In genomic region chr7:96235281-96235680, GRCh38 we compare ENCODE assay signal across 23 cellular contexts.
DNase-seq lines count a peak whose midpoint lies in the region; ATAC-seq and TF ChIP-seq lines count a peak whose summit lies in the region.
"Had no signal": no experiment of that assay in that cellular context is flagged by ENCODE, and none has a peak within 500 bp of the region (broad histone marks: within the 10 kb centered on the region; RNA-seq: fewer than 3 reads in every experiment).

No MANE protein-coding gene starts in this region.

- 62 to 76% (median 69%) methylated on average over 2 of the region's 2 CpGs for WGBS in heart left ventricle, 4 donors
- 78% methylated on average over 2 of the region's 2 CpGs for WGBS in hepatocyte (ENCODE audit: low lambda C conversion rate, missing lambda C conversion rate)
- 57 to 77% (median 61%) methylated on average over 2 of the region's 2 CpGs for WGBS in stomach, 5 donors

- DNase-seq in heart left ventricle: no peak
- no peak for DNase-seq in Right ventricle myocardium superior
- no peak for DNase-seq in hepatocyte (ENCODE audit: low spot score)
- DNase-seq in stomach: no peak
- no peak for DNase-seq in activated CD8-positive, alpha-beta memory T cell treated with anti-CD3 and anti-CD28 coated beads, Interleukin-2, amount 50 U/mL, for 4 hours
- no peak for DNase-seq in HT-29 (ENCODE audit: low spot score)
- DNase-seq: 8988T; activated CD8-positive, alpha-beta T cell treated with anti-CD3 and anti-CD28 coated beads for 36 hours; BE2C; Calu3; dorsolateral prefrontal cortex; erythroblast; H7; naive thymus-derived CD4-positive, alpha-beta T cell; NCI-H1105 treated with DMSO at 0.1 percent for 48 hours; NCI-H748 treated with DMSO at 0.1 percent for 48 hours; OCI-M1 had no signal

- H4K20me1 ChIP-seq in hepatocyte (ENCODE audit: insufficient read depth, poor library complexity, severe bottlenecking): no peaks in the 10 kb centered on the region

- no peaks in the 10 kb centered on the region for H3K9me2 ChIP-seq in hepatocyte (replicated peaks; ENCODE audit: insufficient read depth)

- ATAC-seq in heart left ventricle (no peak), Right ventricle myocardium superior (ENCODE audit: poor library complexity) (no peak), HG03354 (IDR thresholded peaks at IDR 0.05; ENCODE audit: poor library complexity, severe bottlenecking, unreplicated experiment) (peak; percentile 56), SK-N-SH treated with all-trans-retinoic acid at 6 μM for 48 hours (no peak)
- ATAC-seq: activated CD8-positive, alpha-beta T cell treated with anti-CD3 and anti-CD28 coated beads for 36 hours; activated naive CD4-positive, alpha-beta T cell treated with anti-CD3 and anti-CD28 coated beads, Interleukin-2, amount 50 U/mL, for 72 hours; naive thymus-derived CD4-positive, alpha-beta T cell; WTC11 had no signal

- H3K4me3 ChIP-seq in heart left ventricle (no peak overlapping the region), hepatocyte (no peak overlapping the region), stomach (no peak overlapping the region)
- H3K4me3 ChIP-seq: dorsolateral prefrontal cortex, tibial nerve had no signal

- H3K27me3 ChIP-seq in heart left ventricle: no peaks in the 10 kb centered on the region
- no peaks in the 10 kb centered on the region for H3K27me3 ChIP-seq in hepatocyte
- H3K27me3 ChIP-seq in stomach: no peaks in the 10 kb centered on the region
- H3K27me3 ChIP-seq: BE2C, dorsolateral prefrontal cortex, tibial nerve had no signal

- intact Hi-C loops in heart left ventricle (cut with DNase I): loop anchor here in 4 of 10 donors (5.0 to 10.0 kb wide), 3 partner anchors 82 to 90 kb away; partner anchors contain the start of gene SLC25A13 (in 3 of the 4)
- intact Hi-C loops in Right ventricle myocardium superior (cut with DNase I): no loop called here
- intact Hi-C loops in stomach (cut with DNase I; ENCODE audit: low total_unique reads): no loop called here

- H3K4me1 ChIP-seq in heart left ventricle (peaks cover 0 to 47% (median 27%) of the 10 kb centered on the region in 12 donors), hepatocyte (ENCODE audit: insufficient read depth) (peaks cover 3% of the 10 kb centered on the region), stomach (peaks cover 0 to 27% (median 12%) of the 10 kb centered on the region in 4 donors)

- H3K4me2 ChIP-seq in hepatocyte: no peak overlapping the region

- H3K27ac ChIP-seq in heart left ventricle (peak overlapping the region; percentile 15 to 80 (median 54)), hepatocyte (peak overlapping the region; percentile 58), stomach (peak overlapping the region in 3 of 5 donors; percentile 24 to 27 (median 26))
- H3K27ac ChIP-seq: parathyroid adenoma had no signal

- no peak for TF ChIP-seq POLR2A in heart left ventricle (IDR thresholded peaks at IDR 0.05)
- no peak for TF ChIP-seq POLR2A in stomach (IDR thresholded peaks at IDR 0.05)

- H3K79me2 ChIP-seq in hepatocyte: peaks cover 3% of the 10 kb centered on the region

- TF ChIP-seq EP300 in stomach (IDR thresholded peaks at IDR 0.05): no peak

- no peak overlapping the region for H2AFZ ChIP-seq in hepatocyte
- H2AFZ ChIP-seq: parathyroid adenoma had no signal

- TF ChIP-seq CTCF in heart left ventricle (IDR thresholded peaks at IDR 0.05) (no peak), hepatocyte (IDR thresholded peaks at IDR 0.05; ENCODE audit: poor library complexity) (no peak), stomach (IDR thresholded peaks at IDR 0.05) (no peak)

- H3K36me3 ChIP-seq in heart left ventricle (peaks cover 0 to 20% (median 2%) of the 10 kb centered on the region in 9 donors), hepatocyte (replicated peaks; ENCODE audit: insufficient read depth, low read depth) (no peaks in the 10 kb centered on the region), stomach (peaks cover 0 to 30% (median 13%) of the 10 kb centered on the region in 4 donors)
- H3K36me3 ChIP-seq: tibial nerve had no signal

- H3K9me3 ChIP-seq in heart left ventricle: no peaks in the 10 kb centered on the region
- H3K9me3 ChIP-seq in hepatocyte (ENCODE audit: low read depth): no peaks in the 10 kb centered on the region
- no peaks in the 10 kb centered on the region for H3K9me3 ChIP-seq in stomach
- H3K9me3 ChIP-seq: BE2C, tibial nerve had no signal

TF ChIP-seq in SK-N-SH treated with all-trans-retinoic acid at 6 μM for 48 hours, 23 proteins besides CTCF, POLR2A, EP300 and RAD21:
- TF ChIP-seq POU6F1 (CRISPR knock-in tag; IDR thresholded peaks at IDR 0.05; ENCODE audit: borderline replicate concordance, low read depth) (no peak), PPARA (CRISPR knock-in tag; IDR thresholded peaks at IDR 0.05; ENCODE audit: borderline replicate concordance) (no peak), CREB5 (CRISPR knock-in tag; IDR thresholded peaks at IDR 0.05; ENCODE audit: low read depth) (no peak)
